ENCODE assay signal across 8 cellular contexts in genomic region chr5:43661102-43661501, GRCh38. TPM values are rescaled to one million over a fixed set of nuclear protein-coding genes. Genes with fewer than 3 reads are reported as not detected.
DNase-seq lines count a peak whose midpoint lies in the region; ATAC-seq and TF ChIP-seq lines count a peak whose summit lies in the region.

No MANE protein-coding gene starts in this region.

- ATAC-seq in foreskin keratinocyte (no peak), upper lobe of left lung (ENCODE audit: low FRiP score in 2 of 2) (no peak), HG03469 (IDR thresholded peaks at IDR 0.05; ENCODE audit: unreplicated experiment) (no peak), GM21717 (IDR thresholded peaks at IDR 0.05; ENCODE audit: unreplicated experiment) (no peak)

- no peak for TF ChIP-seq EP300 in upper lobe of left lung (IDR thresholded peaks at IDR 0.05)

- H3K4me1 ChIP-seq in foreskin keratinocyte, result no peaks in the 10 kb centered on the region
- H3K4me1 ChIP-seq in upper lobe of left lung, result no peaks in the 10 kb centered on the region

- peak; percentile 55 for DNase-seq in AG10803 (ENCODE audit: low read depth)
- DNase-seq in RPMI7951 (ENCODE audit: low read depth), result peak; percentile 35
- no peak for DNase-seq in foreskin keratinocyte
- no peak for DNase-seq in upper lobe of left lung
- no peak for DNase-seq in SIG-M5 treated with dmso at 0.1 percent for 504 hours (lab: John Stamatoyannopoulos, UW; ENCODE audit: unreplicated experiment)

- no peak for TF ChIP-seq POLR2A in upper lobe of left lung (IDR thresholded peaks at IDR 0.05)

- 76 to 78% methylated on average over 2 of the region's 2 CpGs for WGBS in upper lobe of left lung, 2 donors

- TF ChIP-seq CTCF in AG10803 (conservative IDR thresholded peaks at IDR 0.05; ENCODE audit: low read length) (peak; percentile 58), GM12874 (IDR thresholded peaks at IDR 0.05; ENCODE audit: insufficient read depth, low read depth, low read length) (peak; percentile 15; the same call in 1 of the 2 replicates), foreskin keratinocyte (conservative IDR thresholded peaks at IDR 0.05) (peak; percentile 69), upper lobe of left lung (IDR thresholded peaks at IDR 0.05) (peak in 5 of 6 experiments; percentile 7 to 42 (median 29))

- H3K27ac ChIP-seq in foreskin keratinocyte (no peak overlapping the region), upper lobe of left lung (no peak overlapping the region)

- H3K36me3 ChIP-seq in upper lobe of left lung, result peaks cover 3 to 49% (median 14%) of the 10 kb centered on the region in 4 donors

- H3K9me3 ChIP-seq in upper lobe of left lung, result no peaks in the 10 kb centered on the region

- H3K4me3 ChIP-seq in AG10803 (ENCODE audit: low read length) (no peak overlapping the region), upper lobe of left lung (no peak overlapping the region)

- H3K27me3 ChIP-seq in foreskin keratinocyte (no peaks in the 10 kb centered on the region), upper lobe of left lung (no peaks in the 10 kb centered on the region)

RNA-seq across cellular contexts. Expression of gene NNT, which starts 58.1 kb away (rescaled TPM):
- total RNA-seq in RPMI7951 (2014; rRNA removed; shearing (Covaris generic)), result 35.2 and 44.0 TPM in 2 replicates
- total RNA-seq in foreskin keratinocyte, result 34.0 and 39.3 TPM in 2 replicates
- polyA plus RNA-seq in foreskin keratinocyte, result 9.2 and 13.2 TPM in 2 replicates
- total RNA-seq in upper lobe of left lung, result 10 to 100 TPM; 18.5 to 63.6 (median 49.7) TPM

Comparison
In these comparisons a context has a peak if more than half of its experiments do, and no peak if none do; other contexts are left out.
1. DNase-seq: peak in AG10803 (single experiment) and RPMI7951 (single experiment); none in foreskin keratinocyte (0 of 2), upper lobe of left lung (0 of 2) and SIG-M5 treated with dmso at 0.1 percent for 504 hours (single experiment).
2. CTCF ChIP-seq: peak in every context shown above with its lines; median percentile 69 in foreskin keratinocyte; 58 in AG10803; 29 in upper lobe of left lung; 15 in GM12874.